In genomic region chr4:3243066-3243775, GRCh38 we compare ENCODE assay signal across 24 cellular contexts. TPM values are rescaled to one million over a fixed set of nuclear protein-coding genes. Genes with fewer than 3 reads are reported as not detected.
A peak's percentile ranks its signal among the peaks of the same experiment; 100 is the strongest.
DNase-seq lines count a peak whose midpoint lies in the region; ATAC-seq, FAIRE-seq and TF ChIP-seq lines count a peak whose summit lies in the region.
"Had no signal": no experiment of that assay in that cellular context is flagged by ENCODE, and none has a peak within 500 bp of the region (broad histone marks: within the 10 kb centered on the region; RNA-seq: fewer than 3 reads in every experiment).

No MANE protein-coding gene starts in this region.

- H3K4me3 ChIP-seq in BLaER1 (no peak overlapping the region), H1 (ENCODE audit: extremely low read depth in 1 of 4, insufficient read depth in 2 of 4, low read depth in 3 of 4, low read length in 4 of 4) (no peak overlapping the region), kidney (ENCODE audit: low read length in 2 of 2) (no peak overlapping the region)
- H3K4me3 ChIP-seq in CD4-positive, CD25-positive, alpha-beta regulatory T cell (ENCODE audit: low read depth, low read length), result no peak overlapping the region
- H3K4me3 ChIP-seq: body of pancreas, upper lobe of left lung had no signal

- 0 out of 2 replicates have a peak overlapping the region, but pooled peaks have one; percentile 53 for H4K8ac ChIP-seq in H1 (ENCODE audit: extremely low read depth, insufficient read depth, low read length)

- H3K23me2 ChIP-seq in H1 (ENCODE audit: low read depth, low read length), result no peaks in the 10 kb centered on the region

- peak overlapping the region in 2 of 3 donors; percentile 73 to 88 for H3K27ac Mint-ChIP-seq in CD4-positive, CD25-positive, alpha-beta regulatory T cell
- H3K27ac Mint-ChIP-seq: dendritic cell treated with granulocyte-macrophage colony-stimulating factor and Interleukin-4, amounts not matched to agents 40 ng/mL and 50 ng/mL, for 4 days had no signal

- FAIRE-seq in H1 (lab: Jason Lieb, UNC), result no peak
- FAIRE-seq in kidney (lab: Jason Lieb, UNC), result no peak
- FAIRE-seq: frontal cortex, GM18507, H54, small intestine had no signal

- H4K91ac ChIP-seq in H1 (replicated peaks; ENCODE audit: insufficient read length, low read length), result no peak overlapping the region

- no peak overlapping the region for H2AFZ ChIP-seq in H1 (ENCODE audit: low read length)

- H2BK20ac ChIP-seq in H1 (ENCODE audit: low read length), result no peak overlapping the region

- H3K27me3 Mint-ChIP-seq in CD4-positive, CD25-positive, alpha-beta regulatory T cell, result no peaks in the 10 kb centered on the region
- H3K27me3 Mint-ChIP-seq: dendritic cell treated with granulocyte-macrophage colony-stimulating factor and Interleukin-4, amounts not matched to agents 40 ng/mL and 50 ng/mL, for 4 days had no signal

- POLR2A ChIA-PET in H1 (lab: Charles Lee; ENCODE audit: partially characterized antibody), result interaction anchor here (1.2 kb wide), 1 partner anchor 64 kb away, joined by 5 read pairs; no protein-coding TSS in a partner anchor

- no peak overlapping the region for H3K56ac ChIP-seq in H1 (replicated peaks; ENCODE audit: insufficient read length, low read depth, low read length)

- no peak overlapping the region for H2BK12ac ChIP-seq in H1 (ENCODE audit: low read depth, low read length)

- H3K14ac ChIP-seq in H1 (ENCODE audit: insufficient read length), result no peak overlapping the region

- H3K4me2 ChIP-seq in BLaER1 (peak overlapping the region; percentile 78), H1 (ENCODE audit: insufficient read depth in 1 of 2, low read depth in 2 of 2, low read length in 2 of 2) (no peak overlapping the region)
- H3K4me2 ChIP-seq: SK-N-SH had no signal

- H3K9me3 ChIP-seq in BLaER1 (no peaks in the 10 kb centered on the region), H1 (ENCODE audit: insufficient read depth in 2 of 2, low read depth in 1 of 2, low read length in 1 of 2) (no peaks in the 10 kb centered on the region), kidney (ENCODE audit: control insufficient read depth in 1 of 2, low read length in 2 of 2) (no peaks in the 10 kb centered on the region)
- H3K9me3 ChIP-seq in CD4-positive, CD25-positive, alpha-beta regulatory T cell (ENCODE audit: control insufficient read depth in 2 of 2, low read length in 2 of 2), result no peaks in the 10 kb centered on the region
- H3K9me3 ChIP-seq: body of pancreas, SK-N-SH, upper lobe of left lung had no signal

- no peaks in the 10 kb centered on the region for H3K79me2 ChIP-seq in H1 (ENCODE audit: control insufficient read depth in 1 of 2, insufficient read depth in 2 of 2, low read length in 2 of 2)

- H2BK5ac ChIP-seq in H1 (ENCODE audit: low read depth, low read length), result 0 out of 2 replicates have a peak overlapping the region, but pooled peaks have one; percentile 8

- no peak for TF ChIP-seq EP300 in H1 (IDR thresholded peaks at IDR 0.05; ENCODE audit: borderline replicate concordance in 1 of 2, low read depth in 2 of 2, low read length in 2 of 2)

- H2BK15ac ChIP-seq in H1 (ENCODE audit: low read length), result no peak overlapping the region

- no peak for TF ChIP-seq RAD21 in H1 (IDR thresholded peaks at IDR 0.05 in 1 of 2, conservative IDR thresholded peaks at IDR 0.05 in 1 of 2; ENCODE audit: low read depth in 2 of 2, low read length in 2 of 2)

- H3K4me1 ChIP-seq in BLaER1 (peaks cover 91% of the 10 kb centered on the region), H1 (replicated peaks in 1 of 4; ENCODE audit: control insufficient read depth in 3 of 4, insufficient read depth in 4 of 4, low read length in 3 of 4) (peaks cover 0 to 17% (median 5%) of the 10 kb centered on the region in 4 experiments; a peak in 6 of 7 replicates), kidney (ENCODE audit: control insufficient read depth in 1 of 2, insufficient read depth in 1 of 2, low read depth in 1 of 2, low read length in 2 of 2) (no peaks in the 10 kb centered on the region)
- H3K4me1 ChIP-seq in CD4-positive, CD25-positive, alpha-beta regulatory T cell (ENCODE audit: control insufficient read depth, insufficient read depth, low read length, poor library complexity, severe bottlenecking), result peaks cover 9% of the 10 kb centered on the region
- H3K4me1 ChIP-seq: upper lobe of left lung had no signal

- peak overlapping the region; percentile 6; the same call in 1 of the 2 replicates for H3K9ac ChIP-seq in BLaER1
- H3K9ac ChIP-seq in H1 (replicated peaks in 1 of 4; ENCODE audit: extremely low read depth in 1 of 4, low read depth in 3 of 4, low read length in 3 of 4), result no peak overlapping the region
- no peak overlapping the region for H3K9ac ChIP-seq in kidney (ENCODE audit: low read length in 2 of 2)
- H3K9ac ChIP-seq: SK-N-SH had no signal

- CTCF ChIA-PET in H1 (lab: Charles Lee; ENCODE audit: partially characterized antibody), result interaction anchor here (0.8 to 1.9 kb wide), 6 partner anchors 10 to 192 kb away, joined by 3 to 9 read pairs (median 3); no protein-coding TSS in a partner anchor

- H3K4me3 Mint-ChIP-seq in CD4-positive, CD25-positive, alpha-beta regulatory T cell, result no peak overlapping the region
- H3K4me3 Mint-ChIP-seq: dendritic cell treated with granulocyte-macrophage colony-stimulating factor and Interleukin-4, amounts not matched to agents 40 ng/mL and 50 ng/mL, for 4 days had no signal

- no peak overlapping the region for H3K4ac ChIP-seq in H1 (replicated peaks; ENCODE audit: insufficient read length, low read depth, low read length)

- no peak for TF ChIP-seq POLR2A in H1 (IDR thresholded peaks at IDR 0.05; ENCODE audit: control extremely low read depth in 1 of 2, low read depth in 2 of 2, low read length in 2 of 2)

- peak in 1 of 3 donors; percentile 56 for DNase-seq in CD4-positive, CD25-positive, alpha-beta regulatory T cell
- peak; percentile 29 for DNase-seq in NCI-H69 (lab: John Stamatoyannopoulos, UW)
- no peak for DNase-seq in H1 (ENCODE audit: low read depth in 1 of 2, low spot score in 2 of 2)
- DNase-seq in kidney, result no peak
- DNase-seq in superior temporal gyrus (ENCODE audit: extremely low spot score), result no peak
- DNase-seq in stimulated activated CD4-positive, alpha-beta T cell treated with anti-CD3 and anti-CD28 coated beads, Interleukin-4, amount 100 ng/mL, for 4 hours, result no peak
- DNase-seq: activated CD4-positive, alpha-beta T cell treated with anti-CD3 and anti-CD28 coated beads, Interleukin-2, amount 50 U/mL, for 48 hours; activated effector memory CD4-positive, alpha-beta T cell treated with Interleukin-2 at 50 U/mL for 16 hours; AML-193; body of pancreas; DMS153; NCI-H2081; posterior cingulate gyrus; SK-N-SH; small intestine had no signal

- H4K20me1 ChIP-seq in BLaER1 (peaks cover 11% of the 10 kb centered on the region; the same call in 1 of the 2 replicates), H1 (replicated peaks in 1 of 2; ENCODE audit: control insufficient read depth in 1 of 2, insufficient read depth in 2 of 2, low read length in 2 of 2) (peaks cover 23 to 39% of the 10 kb centered on the region in 2 experiments)

- H3K36me3 Mint-ChIP-seq in CD4-positive, CD25-positive, alpha-beta regulatory T cell, result peaks cover 23% of the 10 kb centered on the region

- 87% methylated on average over 23 of the region's 25 CpGs; no CpG with 5 or more reads in 1 of the 2 experiments for WGBS in H1 (ENCODE audit: extremely low coverage in 1 of 2, insufficient coverage in 1 of 2, insufficient read length in 1 of 2, insufficient replicate concordance in 2 of 2, low coverage in 1 of 2, low lambda C conversion rate in 2 of 2, missing lambda C conversion rate in 1 of 2), 2 experiments

- H3K27me3 ChIP-seq in BLaER1 (no peaks in the 10 kb centered on the region), H1 (replicated peaks in 1 of 4; ENCODE audit: control insufficient read depth in 3 of 4, extremely low read depth in 1 of 4, insufficient read depth in 3 of 4, low read length in 3 of 4) (peaks cover 1 to 23% (median 13%) of the 10 kb centered on the region in 4 experiments; a peak in 6 of 7 replicates)
- H3K27me3 ChIP-seq in CD4-positive, CD25-positive, alpha-beta regulatory T cell (ENCODE audit: control insufficient read depth, insufficient read depth, low read length), result no peaks in the 10 kb centered on the region
- H3K27me3 ChIP-seq: body of pancreas, upper lobe of left lung had no signal

- H3K9me3 Mint-ChIP-seq in CD4-positive, CD25-positive, alpha-beta regulatory T cell, result no peaks in the 10 kb centered on the region
- H3K9me3 Mint-ChIP-seq: dendritic cell treated with granulocyte-macrophage colony-stimulating factor and Interleukin-4, amounts not matched to agents 40 ng/mL and 50 ng/mL, for 4 days had no signal

- no peaks in the 10 kb centered on the region for H3K79me1 ChIP-seq in H1 (ENCODE audit: low read depth, low read length)

- peaks cover 0 to 16% (median 12%) of the 10 kb centered on the region in 4 donors for H3K4me1 Mint-ChIP-seq in CD4-positive, CD25-positive, alpha-beta regulatory T cell

- H3K36me3 ChIP-seq in BLaER1 (0 out of 2 replicates have a peak, but pooled peaks cover 28% of the 10 kb centered on the region), H1 (ENCODE audit: control insufficient read depth in 2 of 4, insufficient read depth in 4 of 4, low read length in 3 of 4) (peaks cover 0 to 22% (median 10%) of the 10 kb centered on the region in 4 experiments; a peak in 5 of 8 replicates), kidney (ENCODE audit: control insufficient read depth in 1 of 2, insufficient read depth in 2 of 2, low read length in 2 of 2) (peaks cover 3 to 5% of the 10 kb centered on the region in 2 donors)
- peaks cover 24% of the 10 kb centered on the region for H3K36me3 ChIP-seq in CD4-positive, CD25-positive, alpha-beta regulatory T cell (ENCODE audit: control insufficient read depth, insufficient read depth, low read length)

- no peak overlapping the region for H2AK5ac ChIP-seq in H1 (ENCODE audit: low read depth, low read length)

- intact Hi-C loops in kidney (cut with DNase I), result no loop called here

- no peak overlapping the region for H4K5ac ChIP-seq in H1 (ENCODE audit: insufficient read length, low read depth, low read length)

- no peak overlapping the region for H2BK120ac ChIP-seq in H1 (replicated peaks; ENCODE audit: low read depth, low read length)

- H3K27ac ChIP-seq in BLaER1 (peak overlapping the region; percentile 50), H1 (ENCODE audit: low read depth, low read length) (no peak overlapping the region), kidney (ENCODE audit: low read depth in 2 of 2, low read length in 2 of 2) (no peak overlapping the region)
- no peak overlapping the region for H3K27ac ChIP-seq in CD4-positive, CD25-positive, alpha-beta regulatory T cell (ENCODE audit: insufficient read depth, low read length, poor library complexity, severe bottlenecking)
- H3K27ac ChIP-seq: body of pancreas, epithelial cell of prostate, upper lobe of left lung had no signal

- H3K23ac ChIP-seq in H1 (ENCODE audit: insufficient read length), result no peak overlapping the region

- TF ChIP-seq CTCF in H1 (IDR thresholded peaks at IDR 0.05; ENCODE audit: control extremely low read depth in 1 of 3, insufficient read depth in 1 of 3, low read depth in 1 of 3, low read length in 3 of 3) (no peak), kidney (IDR thresholded peaks at IDR 0.05; ENCODE audit: borderline replicate concordance, extremely low read depth, insufficient read depth) (no peak)

- no peak overlapping the region for H3K18ac ChIP-seq in H1 (ENCODE audit: extremely low read depth, low read length)

- peak; percentile 52 to 59 for ATAC-seq in CD4-positive, CD25-positive, alpha-beta regulatory T cell (ENCODE audit: low read depth in 2 of 2)
- no peak for ATAC-seq in HG03520 (IDR thresholded peaks at IDR 0.05; ENCODE audit: unreplicated experiment)
- ATAC-seq: body of pancreas, Panc1 had no signal

RNA-seq across cellular contexts. Expression of gene MSANTD1, which starts 5.7 kb away (rescaled TPM):
- total RNA-seq in CD4-positive, CD25-positive, alpha-beta regulatory T cell, result 2.0 TPM
- under 1 TPM in 2 of 4 donors, not detected in 2; 0.05 to 0.22 TPM for polyA plus RNA-seq in CD4-positive, CD25-positive, alpha-beta regulatory T cell
- total RNA-seq in H1 (2021; fragmentation: NEBNext Ultra II Directional; extraction: Animal tissue kit (Norgen Biotek cat#: 25700)), result 0.45 and 0.78 TPM in 2 replicates
- polyA plus RNA-seq in H1 (2011; rRNA removed), result 0.23 and 0.39 TPM in 2 replicates
- 0.28 TPM for polyA plus RNA-seq in H1 (2011; cell fraction: cytosol; rRNA removed)
- polyA plus RNA-seq in H1 (2011; cell fraction: nucleus; rRNA removed), result 1.7 TPM
- polyA plus RNA-seq in H1 (2012, experiment 1 of 2), result 0.15 to 0.43 TPM (median 0.34 TPM) in 4 replicates
- not detected for polyA plus RNA-seq in H1 (2012, experiment 2 of 2)
- polyA plus RNA-seq in H1 (2013, experiment 1 of 2), result 0.22 TPM
- polyA plus RNA-seq in H1 (2013, experiment 2 of 2), result 0.15 TPM
- 0.12 and 0.28 TPM in 2 replicates for polyA minus RNA-seq in H1 (2011; rRNA and poly(A)+ RNA removed)
- polyA minus RNA-seq in H1 (2011; cell fraction: cytosol; rRNA and poly(A)+ RNA removed), result not detected
- 1.6 TPM for polyA minus RNA-seq in H1 (2011; cell fraction: nucleus; rRNA and poly(A)+ RNA removed)
- total RNA-seq in kidney, result 0.91 TPM
- not detected for polyA plus RNA-seq in kidney (ENCODE audit: insufficient read depth, low read depth, low replicate concordance)

RNA-seq across cellular contexts. Expression of gene RGS12, which starts 49.6 kb away (rescaled TPM):
- total RNA-seq in CD4-positive, CD25-positive, alpha-beta regulatory T cell, result 27.6 TPM
- polyA plus RNA-seq in CD4-positive, CD25-positive, alpha-beta regulatory T cell, result 1 to 10 TPM; 3.7 to 6.7 (median 6.0) TPM
- total RNA-seq in H1 (2021; fragmentation: NEBNext Ultra II Directional; extraction: Animal tissue kit (Norgen Biotek cat#: 25700)), result 16.3 and 16.4 TPM in 2 replicates
- polyA plus RNA-seq in H1 (2011; rRNA removed) (6.0 and 10.7 TPM in 2 replicates), kidney (ENCODE audit: insufficient read depth, low read depth, low replicate concordance) (18.0 TPM)
- polyA plus RNA-seq in H1 (2011; cell fraction: cytosol; rRNA removed), result 10.1 TPM
- polyA plus RNA-seq in H1 (2011; cell fraction: nucleus; rRNA removed), result 30.0 TPM
- polyA plus RNA-seq in H1 (2012, experiment 1 of 2), result 12.7 to 26.6 TPM (median 20.0 TPM) in 4 replicates
- 17.8 TPM for polyA plus RNA-seq in H1 (2012, experiment 2 of 2)
- 10.6 TPM for polyA plus RNA-seq in H1 (2013, experiment 1 of 2)
- polyA plus RNA-seq in H1 (2013, experiment 2 of 2), result 10.3 TPM
- 10.8 and 12.0 TPM in 2 replicates for polyA minus RNA-seq in H1 (2011; rRNA and poly(A)+ RNA removed)
- polyA minus RNA-seq in H1 (2011; cell fraction: cytosol; rRNA and poly(A)+ RNA removed), result 15.5 TPM
- polyA minus RNA-seq in H1 (2011; cell fraction: nucleus; rRNA and poly(A)+ RNA removed), result 28.6 TPM
- total RNA-seq in kidney, result 35.5 TPM
